Comparison of ENCODE assay signal across 1 cellular context in genomic region chr15:67456677-67457529, GRCh38.
A peak's percentile ranks its signal among the peaks of the same experiment; 100 is the strongest.
TF ChIP-seq lines count a peak whose summit lies in the region.

No MANE protein-coding gene starts in this region.

TF ChIP-seq in HepG2, 621 proteins besides CTCF, POLR2A, EP300 and RAD21 (continued from another document):
- TF ChIP-seq ZBTB46 (CRISPR knock-in tag; IDR thresholded peaks at IDR 0.05; ENCODE audit: borderline replicate concordance) = no peak
- peak; percentile 94 for TF ChIP-seq SMC3 (IDR thresholded peaks at IDR 0.05; ENCODE audit: low read length)
- TF ChIP-seq, protein P1, sequence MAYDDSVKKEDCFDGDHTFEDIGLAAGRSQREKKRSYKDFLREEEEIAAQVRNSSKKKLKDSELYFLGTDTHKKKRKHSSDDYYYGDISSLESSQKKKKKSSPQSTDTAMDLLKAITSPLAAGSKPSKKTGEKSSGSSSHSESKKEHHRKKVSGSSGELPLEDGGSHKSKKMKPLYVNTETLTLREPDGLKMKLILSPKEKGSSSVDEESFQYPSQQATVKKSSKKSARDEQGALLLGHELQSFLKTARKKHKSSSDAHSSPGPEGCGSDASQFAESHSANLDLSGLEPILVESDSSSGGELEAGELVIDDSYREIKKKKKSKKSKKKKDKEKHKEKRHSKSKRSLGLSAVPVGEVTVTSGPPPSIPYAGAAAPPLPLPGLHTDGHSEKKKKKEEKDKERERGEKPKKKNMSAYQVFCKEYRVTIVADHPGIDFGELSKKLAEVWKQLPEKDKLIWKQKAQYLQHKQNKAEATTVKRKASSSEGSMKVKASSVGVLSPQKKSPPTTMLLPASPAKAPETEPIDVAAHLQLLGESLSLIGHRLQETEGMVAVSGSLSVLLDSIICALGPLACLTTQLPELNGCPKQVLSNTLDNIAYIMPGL (CRISPR knock-in tag; IDR thresholded peaks at IDR 0.05; ENCODE audit: borderline replicate concordance in 1 of 2, low read depth in 1 of 2) = peak in 1 of 2 experiments; percentile 42; a peak in 1 of 4 replicates
- no peak for TF ChIP-seq ZNF510 (CRISPR knock-in tag; IDR thresholded peaks at IDR 0.05; ENCODE audit: low read depth)
- TF ChIP-seq KDM2A (CRISPR knock-in tag; IDR thresholded peaks at IDR 0.05; ENCODE audit: borderline replicate concordance, low read depth) = peak; percentile 57; the same call in 1 of the 2 replicates
- TF ChIP-seq SMARCC2 (IDR thresholded peaks at IDR 0.05) = no peak
- TF ChIP-seq ZNF333 (CRISPR knock-in tag; IDR thresholded peaks at IDR 0.05; ENCODE audit: borderline replicate concordance) = no peak
- peak; percentile 35 for TF ChIP-seq XRCC5 (optimal IDR thresholded peaks at IDR 0.05; ENCODE audit: low read length)
- no peak for TF ChIP-seq NR2F1 (CRISPR knock-in tag; IDR thresholded peaks at IDR 0.05)
- no peak for TF ChIP-seq ZFX (CRISPR knock-in tag; IDR thresholded peaks at IDR 0.05; ENCODE audit: low read depth)
- TF ChIP-seq SALL1 (CRISPR knock-in tag; IDR thresholded peaks at IDR 0.05) = peak; percentile 56; the same call in 1 of the 2 replicates
- no peak for TF ChIP-seq FOXC1 (CRISPR knock-in tag; IDR thresholded peaks at IDR 0.05; ENCODE audit: borderline replicate concordance)
- 0 out of 2 replicates have a peak, but pooled peaks have one; percentile 39 for TF ChIP-seq DNMT3B (CRISPR knock-in tag; conservative IDR thresholded peaks at IDR 0.05)
- TF ChIP-seq STAG1 (CRISPR knock-in tag; IDR thresholded peaks at IDR 0.05) = peak; percentile 84
- no peak for TF ChIP-seq ATF4 (CRISPR knock-in tag; IDR thresholded peaks at IDR 0.05)
- TF ChIP-seq ELF3 (CRISPR knock-in tag; IDR thresholded peaks at IDR 0.05) = no peak
